ENCODE assay signal across 16 cellular contexts in the genomic region with DNA sequence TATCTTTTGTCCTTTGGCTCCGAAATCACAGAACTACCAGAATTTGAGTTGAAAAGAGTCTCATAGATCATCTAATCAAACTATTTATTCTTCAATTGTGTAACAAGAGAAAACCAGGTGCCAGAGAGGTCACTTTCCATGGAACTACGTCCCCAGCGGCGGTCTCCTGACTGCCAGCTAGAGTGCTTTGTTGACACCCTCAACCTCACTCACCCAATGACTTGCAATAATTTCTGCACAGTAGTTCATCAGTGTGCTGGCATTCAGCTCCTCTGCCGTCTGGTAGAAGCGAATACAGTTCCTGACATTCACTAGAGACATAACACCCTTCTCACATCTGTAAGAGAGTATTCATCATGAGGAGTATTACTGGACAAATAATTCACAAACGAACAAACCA. TPM values are rescaled to one million over a fixed set of nuclear protein-coding genes. Genes with fewer than 3 reads are reported as not detected.
DNase-seq lines count a peak whose midpoint lies in the region; ATAC-seq and TF ChIP-seq lines count a peak whose summit lies in the region.
"Had no signal": no experiment of that assay in that cellular context is flagged by ENCODE, and none has a peak within 500 bp of the region (broad histone marks: within the 10 kb centered on the region; RNA-seq: fewer than 3 reads in every experiment).

No MANE protein-coding gene starts in this region.

- no peak overlapping the region for H3K4me2 ChIP-seq in GM23338
- H3K4me2 ChIP-seq: KMS-11 had no signal

- peaks cover 3% of the 10 kb centered on the region for H3K27me3 Mint-ChIP-seq in GM23338 (ENCODE audit: insufficient read depth, low read depth, poor library complexity)
- H3K27me3 Mint-ChIP-seq: CD4-positive, alpha-beta memory T cell had no signal

- H3K9me2 ChIP-seq in GM23338 (ENCODE audit: insufficient read depth), result no peaks in the 10 kb centered on the region

- H3K4me3 ChIP-seq in GM23338 (no peak overlapping the region), dorsolateral prefrontal cortex (no peak overlapping the region), right lobe of liver (no peak overlapping the region), skeletal muscle tissue (ENCODE audit: low read length in 3 of 3) (no peak overlapping the region)
- H3K4me3 ChIP-seq: GM12878 had no signal

- no peak overlapping the region for H3K27ac Mint-ChIP-seq in GM23338
- H3K27ac Mint-ChIP-seq: CD4-positive, alpha-beta memory T cell had no signal

- no peaks in the 10 kb centered on the region for H3F3A ChIP-seq in GM23338 (replicated peaks; ENCODE audit: low read depth)

- no peaks in the 10 kb centered on the region for H3K27me3 ChIP-seq in GM23338 (ENCODE audit: insufficient read depth)
- H3K27me3 ChIP-seq in dorsolateral prefrontal cortex, result no peaks in the 10 kb centered on the region
- no peaks in the 10 kb centered on the region for H3K27me3 ChIP-seq in right lobe of liver
- no peaks in the 10 kb centered on the region for H3K27me3 ChIP-seq in skeletal muscle tissue (ENCODE audit: control insufficient read depth in 3 of 3, insufficient read depth in 3 of 3, low read length in 3 of 3)
- H3K27me3 ChIP-seq: BE2C had no signal

- no peaks in the 10 kb centered on the region for H3K9me3 ChIP-seq in right lobe of liver
- no peaks in the 10 kb centered on the region for H3K9me3 ChIP-seq in skeletal muscle tissue (ENCODE audit: control insufficient read depth in 3 of 3, low read length in 3 of 3)
- H3K9me3 ChIP-seq: BE2C had no signal

- H2AFZ ChIP-seq in GM23338, result no peak overlapping the region

- peaks cover 13% of the 10 kb centered on the region for H4K20me1 ChIP-seq in GM23338 (replicated peaks; ENCODE audit: insufficient read depth)

- H3K4me3 Mint-ChIP-seq in GM23338, result no peak overlapping the region
- H3K4me3 Mint-ChIP-seq: CD4-positive, alpha-beta memory T cell had no signal

- no peak for TF ChIP-seq POLR2A in right lobe of liver (IDR thresholded peaks at IDR 0.05)

- H3K9ac ChIP-seq in skeletal muscle tissue (ENCODE audit: low read depth in 1 of 3, low read length in 3 of 3), result peak overlapping the region in 1 of 3 donors; percentile 8
- H3K9ac ChIP-seq: KMS-11 had no signal

- intact Hi-C loops in dorsolateral prefrontal cortex (cut with DNase I), result loop anchor here (10.0 kb wide), 2 partner anchors 55 to 335 kb away; partner anchors contain the start of gene ANKFY1 (in 1 of the 2)
- intact Hi-C loops in right lobe of liver (cut with DNase I), result loop anchor here in 1 of 2 donors (10.0 kb wide), 1 partner anchor 205 kb away; no protein-coding TSS in a partner anchor

- no peaks in the 10 kb centered on the region for H3K4me1 Mint-ChIP-seq in GM23338

- no peaks in the 10 kb centered on the region for H3K9me3 Mint-ChIP-seq in GM23338
- H3K9me3 Mint-ChIP-seq: CD4-positive, alpha-beta memory T cell had no signal

- no peak for ATAC-seq in GM23338
- peak; percentile 93 to 96 (median 95) for ATAC-seq in right lobe of liver
- no peak for ATAC-seq in HG02571 (IDR thresholded peaks at IDR 0.05; ENCODE audit: unreplicated experiment)
- no peak for ATAC-seq in HG03097 (IDR thresholded peaks at IDR 0.05; ENCODE audit: low FRiP score, unreplicated experiment)
- ATAC-seq: GM12878 had no signal

- H3K27ac ChIP-seq in GM23338 (ENCODE audit: low read depth) (0 out of 2 replicates have a peak overlapping the region, but pooled peaks have one; percentile 39), dorsolateral prefrontal cortex (peak overlapping the region in 39 of 59 donors; percentile 2 to 79 (median 55)), right lobe of liver (peak overlapping the region; percentile 20 to 69 (median 44)), skeletal muscle tissue (ENCODE audit: low read depth, low read length) (peak overlapping the region; percentile 87)
- H3K27ac ChIP-seq: KMS-11 had no signal

- peaks cover 61% of the 10 kb centered on the region for H3K36me3 Mint-ChIP-seq in GM23338 (ENCODE audit: low read depth)

- DNase-seq in GM23338 (ENCODE audit: low spot score) (no peak), dorsolateral prefrontal cortex (no peak), right lobe of liver (peak; percentile 65 to 83 (median 80)), SW 1271 (lab: John Stamatoyannopoulos, UW) (no peak)
- DNase-seq: BE2C; CD4-positive, alpha-beta memory T cell; DMS79; NCI-H1092; NCI-H2107; NCI-H345; NCI-H748 treated with DMSO at 0.1 percent for 48 hours had no signal

- peaks cover 44% of the 10 kb centered on the region for H3K36me3 ChIP-seq in GM23338 (ENCODE audit: insufficient read depth)
- H3K36me3 ChIP-seq in right lobe of liver, result peaks cover 0 to 44% (median 9%) of the 10 kb centered on the region in 4 donors
- peaks cover 13 to 32% (median 28%) of the 10 kb centered on the region in 3 donors for H3K36me3 ChIP-seq in skeletal muscle tissue (ENCODE audit: control insufficient read depth in 3 of 3, insufficient read depth in 3 of 3, low read length in 3 of 3)

- H3K4me1 ChIP-seq in GM23338 (ENCODE audit: insufficient read depth) (no peaks in the 10 kb centered on the region), right lobe of liver (peaks cover 0 to 10% (median 3%) of the 10 kb centered on the region in 4 donors), skeletal muscle tissue (ENCODE audit: control insufficient read depth in 3 of 3, insufficient read depth in 3 of 3, low read length in 3 of 3) (peaks cover 3 to 24% (median 10%) of the 10 kb centered on the region in 3 donors)
- H3K4me1 ChIP-seq: BE2C had no signal

- TF ChIP-seq CTCF in GM23338 (conservative IDR thresholded peaks at IDR 0.05; ENCODE audit: low read depth in 2 of 2), result no peak
- peak in 2 of 56 donors; percentile 29 to 30 for TF ChIP-seq CTCF in dorsolateral prefrontal cortex (IDR thresholded peaks at IDR 0.05 in 54 of 56, conservative IDR thresholded peaks at IDR 0.05 in 2 of 56; ENCODE audit: low read depth in 1 of 56, partially characterized antibody in 56 of 56)
- TF ChIP-seq CTCF in right lobe of liver (IDR thresholded peaks at IDR 0.05), result peak in 3 of 4 donors; percentile 21 to 29 (median 24)

- WGBS in right lobe of liver (ENCODE audit: insufficient coverage, low coverage, low lambda C conversion rate, missing lambda C conversion rate), result 49% methylated on average over 7 of the region's 7 CpGs

- peaks cover 38% of the 10 kb centered on the region for H3K79me2 ChIP-seq in GM23338 (replicated peaks; ENCODE audit: insufficient read depth)

TF ChIP-seq in GM23338, 12 proteins besides CTCF, POLR2A, EP300 and RAD21:
- TF ChIP-seq ZNF331 (CRISPR knock-in tag; IDR thresholded peaks at IDR 0.05; ENCODE audit: low read depth) (no peak), EZH2phosphoT487 (IDR thresholded peaks at IDR 0.05; ENCODE audit: unreplicated experiment) (no peak)

RNA-seq across cellular contexts. Expression of gene ANKFY1, which starts 54.2 kb away (rescaled TPM):
- total RNA-seq in GM23338 (2014; rRNA removed; shearing (Covaris generic)), result 44.4 and 55.2 TPM in 2 replicates
- 12.1 and 12.9 TPM in 2 replicates for polyA plus RNA-seq in GM23338 (2016; fragmentation: Nextera tagmentation; extraction: Ambion mirVana)
- total RNA-seq in dorsolateral prefrontal cortex, result 100 to 1,000 TPM in 7 of 120 experiments, 10 to 100 TPM in 113; 46.8 to 109 (median 81.7) TPM
- 10 to 100 TPM; 21.3 to 34.9 (median 29.5) TPM for total RNA-seq in right lobe of liver
- 26.6 TPM for total RNA-seq in skeletal muscle tissue

Comparison
In these comparisons a context has a peak if more than half of its experiments do, and no peak if none do; other contexts are left out.
1. ATAC-seq: peak in right lobe of liver (4 of 4); none in GM23338 (single experiment), HG02571 (single experiment) and HG03097 (single experiment).
2. DNase-seq: peak in right lobe of liver (3 of 3); none in GM23338 (single experiment), dorsolateral prefrontal cortex (0 of 10) and SW 1271 (0 of 2).
3. CTCF ChIP-seq: peak in right lobe of liver (3 of 4); none in GM23338 (0 of 2).
4. Peak in every context shown above with its lines, with median percentiles within 50 percentile points of each other: H3K27ac ChIP-seq.